In the genomic region with DNA sequence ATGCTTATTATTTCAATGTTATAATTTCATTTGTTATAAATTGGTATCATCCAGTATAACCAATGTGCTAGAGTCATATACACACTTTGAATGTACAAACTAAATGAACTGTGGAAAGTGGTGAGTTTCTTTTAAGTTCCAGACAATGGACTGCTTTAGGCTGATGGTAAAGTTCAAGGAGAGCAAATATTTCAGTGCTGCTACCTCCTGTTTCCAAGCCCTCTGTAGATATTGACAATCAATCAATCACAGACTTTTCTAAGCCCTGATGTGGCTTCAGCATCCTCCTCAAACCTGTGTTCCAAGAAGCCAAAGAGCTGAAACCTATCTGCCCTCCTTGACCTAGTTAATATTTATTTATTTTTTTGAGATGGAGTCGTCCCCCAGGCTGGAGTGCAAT, we compare ENCODE assay signal across 36 cellular contexts.
"Had no signal": no experiment of that assay in that cellular context is flagged by ENCODE, and none has a peak within 500 bp of the region (broad histone marks: within the 10 kb centered on the region; RNA-seq: fewer than 3 reads in every experiment).

No MANE protein-coding gene starts in this region.

- H3K4me3 Mint-ChIP-seq: activated B cell treated with CpG ODN at 0.5 μM for 24 hours; activated CD4-positive, alpha-beta memory T cell treated with anti-CD3 and anti-CD28 coated beads for 36 hours; activated CD4-positive, alpha-beta T cell treated with anti-CD3 and anti-CD28 coated beads, Interleukin-2, amount 10 ng/mL, durations not matched to agents 24 days and 14 days; activated CD8-positive, alpha-beta T cell treated with anti-CD3 and anti-CD28 coated beads for 36 hours; activated naive CD4-positive, alpha-beta T cell treated with anti-CD3 and anti-CD28 coated beads for 36 hours; activated naive CD8-positive, alpha-beta T cell treated with anti-CD3 and anti-CD28 coated beads for 36 hours; activated T-cell treated with anti-CD3 and anti-CD28 coated beads, Interleukin-2, amount 50 U/mL, for 4 hours; activated T-cell treated with anti-CD3 and anti-CD28 coated beads, Interleukin-2, amount 50 U/mL, for 72 hours; activated T-helper 1 cell treated with anti-CD3 and anti-CD28 coated beads, Interleukin-12 subunit alpha, Interleukin-12 subunit beta, Interleukin-2, Interleukin-4 antibody, amounts not matched to agents 30 ng/mL and 10 ng/mL and 1 ng/mL, durations not matched to agents 14 hours and 24 hours and 36 hours; activated T-helper 17 cell treated with anti-CD3 and anti-CD28 coated beads, Interleukin-2, amount 50 U/mL, for 72 hours; T-helper 1 cell treated with Interleukin-12 subunit alpha and Interleukin-12 subunit beta and Interleukin-4 antibody, amounts not matched to agents 30 μg/mL and 1 μg/mL, for 36 hours; T-helper 2 cell treated with Interferon-gamma antibody and Interleukin-4, amounts not matched to agents 5 μg/mL and 100 μg/mL, for 36 hours had no signal

- H3K4me1 ChIP-seq: body of pancreas, breast epithelium had no signal

- H3K27me3 ChIP-seq: adrenal gland, body of pancreas, brain microvascular endothelial cell, breast epithelium had no signal

- H3K27me3 Mint-ChIP-seq: activated B cell treated with CpG ODN at 0.5 μM for 24 hours; activated CD4-positive, alpha-beta memory T cell treated with anti-CD3 and anti-CD28 coated beads for 36 hours; activated CD4-positive, alpha-beta T cell treated with anti-CD3 and anti-CD28 coated beads, Interleukin-2, amount 10 ng/mL, durations not matched to agents 24 days and 14 days; activated CD8-positive, alpha-beta T cell treated with anti-CD3 and anti-CD28 coated beads for 36 hours; activated naive CD8-positive, alpha-beta T cell treated with anti-CD3 and anti-CD28 coated beads for 36 hours; activated T-helper 17 cell treated with anti-CD3 and anti-CD28 coated beads, Interleukin-2, amount 50 U/mL, for 72 hours had no signal

- H3K4me1 Mint-ChIP-seq: activated B cell treated with CpG ODN at 0.5 μM for 24 hours had no signal

- H3K36me3 ChIP-seq: breast epithelium had no signal

- H3K27ac Mint-ChIP-seq: activated B cell treated with CpG ODN at 0.5 μM for 24 hours; activated CD4-positive, alpha-beta memory T cell treated with anti-CD3 and anti-CD28 coated beads for 36 hours; activated CD4-positive, alpha-beta T cell treated with anti-CD3 and anti-CD28 coated beads, Interleukin-2, amount 10 ng/mL, durations not matched to agents 24 days and 14 days; activated CD8-positive, alpha-beta T cell treated with anti-CD3 and anti-CD28 coated beads for 36 hours; activated naive CD4-positive, alpha-beta T cell treated with anti-CD3 and anti-CD28 coated beads for 36 hours; activated naive CD4-positive, alpha-beta T cell treated with anti-CD3 and anti-CD28 coated beads, Interleukin-2, amount 50 U/mL, for 72 hours; activated naive CD8-positive, alpha-beta T cell treated with anti-CD3 and anti-CD28 coated beads for 36 hours; activated T-cell treated with anti-CD3 and anti-CD28 coated beads, Interleukin-2, amount 50 U/mL, for 72 hours; activated T-helper 1 cell treated with anti-CD3 and anti-CD28 coated beads, Interleukin-12 subunit alpha, Interleukin-12 subunit beta, Interleukin-2, Interleukin-4 antibody, amounts not matched to agents 30 ng/mL and 10 ng/mL and 1 ng/mL, durations not matched to agents 14 hours and 24 hours and 36 hours; activated T-helper 17 cell treated with anti-CD3 and anti-CD28 coated beads, Interleukin-2, amount 50 U/mL, for 72 hours; T-helper 1 cell treated with Interleukin-12 subunit alpha and Interleukin-12 subunit beta and Interleukin-4 antibody, amounts not matched to agents 30 μg/mL and 1 μg/mL, for 36 hours; T-helper 2 cell treated with Interferon-gamma antibody and Interleukin-4, amounts not matched to agents 5 μg/mL and 100 μg/mL, for 36 hours had no signal

- H3K4me3 ChIP-seq: adrenal gland, body of pancreas, breast epithelium had no signal

- H3K36me3 Mint-ChIP-seq: activated CD4-positive, alpha-beta memory T cell treated with anti-CD3 and anti-CD28 coated beads for 36 hours; activated naive CD8-positive, alpha-beta T cell treated with anti-CD3 and anti-CD28 coated beads for 36 hours had no signal

- H3K27ac ChIP-seq: adrenal gland, body of pancreas, brain microvascular endothelial cell, breast epithelium, VCaP had no signal

- ATAC-seq: activated CD8-positive, alpha-beta T cell treated with anti-CD3 and anti-CD28 coated beads for 36 hours; activated naive CD4-positive, alpha-beta T cell treated with anti-CD3 and anti-CD28 coated beads, Interleukin-2, amount 50 U/mL, for 72 hours; activated T-cell treated with anti-CD3 and anti-CD28 coated beads, Interleukin-2, amount 50 U/mL, for 4 hours; activated T-cell treated with anti-CD3 and anti-CD28 coated beads, Interleukin-2, amount 50 U/mL, for 72 hours; activated T-helper 17 cell treated with anti-CD3 and anti-CD28 coated beads, Interleukin-2, amount 50 U/mL, for 72 hours; body of pancreas had no signal

- FAIRE-seq: astrocyte, TTC549 had no signal

- DNase-seq: activated B cell treated with CpG ODN at 0.5 μM for 24 hours; activated CD4-positive, alpha-beta memory T cell treated with anti-CD3 and anti-CD28 coated beads for 36 hours; activated CD4-positive, alpha-beta T cell treated with anti-CD3 and anti-CD28 coated beads for 4 hours; activated CD4-positive, alpha-beta T cell treated with anti-CD3 and anti-CD28 coated beads, Interleukin-2, amount 10 ng/mL, durations not matched to agents 24 days and 14 days; activated CD4-positive, alpha-beta T cell treated with anti-CD3 and anti-CD28 coated beads, Interleukin-2, amount 50 U/mL, for 1 hour; activated CD4-positive, alpha-beta T cell treated with anti-CD3 and anti-CD28 coated beads, Interleukin-2, amount 50 U/mL, for 4 hours; activated CD4-positive, CD25-positive, alpha-beta regulatory T cell treated with anti-CD3 and anti-CD28 coated beads, Interleukin-2, amount 50 U/mL, for 72 hours; activated CD8-positive, alpha-beta memory T cell treated with anti-CD3 and anti-CD28 coated beads, Interleukin-2, amount 50 U/mL, for 4 hours; activated CD8-positive, alpha-beta T cell treated with anti-CD3 and anti-CD28 coated beads for 36 hours; activated effector memory CD4-positive, alpha-beta T cell treated with anti-CD3 and anti-CD28 coated beads, Interleukin-2, amount 50 U/mL, for 16 hours; activated gamma-delta T cell treated with Interleukin-2 at 50 U/mL for 16 hours; activated naive CD4-positive, alpha-beta T cell; activated naive CD4-positive, alpha-beta T cell treated with anti-CD3 and anti-CD28 coated beads for 36 hours; activated naive CD4-positive, alpha-beta T cell treated with anti-CD3 and anti-CD28 coated beads, Interleukin-2, amount 50 U/mL, for 16 hours; activated naive CD8-positive, alpha-beta T cell treated with anti-CD3 and anti-CD28 coated beads for 36 hours; activated T-cell treated with anti-CD3 and anti-CD28 coated beads for 4 hours; activated T-cell treated with anti-CD3 and anti-CD28 coated beads, Interleukin-2, amount 50 U/mL, for 1 hour; activated T-cell treated with anti-CD3 and anti-CD28 coated beads, Interleukin-2, amount 50 U/mL, for 4 hours; activated T-cell treated with anti-CD3 and anti-CD28 coated beads, Interleukin-2, amount 50 U/mL, for 72 hours; adrenal gland; amniotic stem cell; aorta; body of pancreas; brain microvascular endothelial cell; central memory CD4-positive, alpha-beta T cell; T-helper 2 cell; T-helper 9 cell had no signal

- H3K9me3 Mint-ChIP-seq: activated B cell treated with CpG ODN at 0.5 μM for 24 hours; activated CD4-positive, alpha-beta memory T cell treated with anti-CD3 and anti-CD28 coated beads for 36 hours; activated CD4-positive, alpha-beta T cell treated with anti-CD3 and anti-CD28 coated beads, Interleukin-2, amount 10 ng/mL, durations not matched to agents 24 days and 14 days; activated CD8-positive, alpha-beta T cell treated with anti-CD3 and anti-CD28 coated beads for 36 hours; activated naive CD4-positive, alpha-beta T cell treated with anti-CD3 and anti-CD28 coated beads for 36 hours; activated naive CD4-positive, alpha-beta T cell treated with anti-CD3 and anti-CD28 coated beads, Interleukin-2, amount 50 U/mL, for 72 hours; activated naive CD8-positive, alpha-beta T cell treated with anti-CD3 and anti-CD28 coated beads for 36 hours; activated T-cell treated with anti-CD3 and anti-CD28 coated beads, Interleukin-2, amount 50 U/mL, for 4 hours; activated T-cell treated with anti-CD3 and anti-CD28 coated beads, Interleukin-2, amount 50 U/mL, for 72 hours; activated T-helper 1 cell treated with anti-CD3 and anti-CD28 coated beads, Interleukin-12 subunit alpha, Interleukin-12 subunit beta, Interleukin-2, Interleukin-4 antibody, amounts not matched to agents 30 ng/mL and 10 ng/mL and 1 ng/mL, durations not matched to agents 14 hours and 24 hours and 36 hours; activated T-helper 17 cell treated with anti-CD3 and anti-CD28 coated beads, Interleukin-2, amount 50 U/mL, for 72 hours; T-helper 1 cell treated with Interleukin-12 subunit alpha and Interleukin-12 subunit beta and Interleukin-4 antibody, amounts not matched to agents 30 μg/mL and 1 μg/mL, for 36 hours; T-helper 2 cell treated with Interferon-gamma antibody and Interleukin-4, amounts not matched to agents 5 μg/mL and 100 μg/mL, for 36 hours had no signal

- H3K9me3 ChIP-seq: adrenal gland, body of pancreas, breast epithelium had no signal
